12 cellular contexts compared by ENCODE assay signal in genomic region chr5:80187691-80188090, GRCh38.
DNase-seq lines count a peak whose midpoint lies in the region; ATAC-seq and TF ChIP-seq lines count a peak whose summit lies in the region.
"Had no signal": no experiment of that assay in that cellular context is flagged by ENCODE, and none has a peak within 500 bp of the region (broad histone marks: within the 10 kb centered on the region; RNA-seq: fewer than 3 reads in every experiment).

No MANE protein-coding gene starts in this region.

- 81 to 84% methylated on average over 6 of the region's 6 CpGs for WGBS in thyroid gland, 2 donors

- H3K4me3 Mint-ChIP-seq in activated T-cell treated with anti-CD3 and anti-CD28 coated beads, Interleukin-2, amount 50 U/mL, for 72 hours = peak overlapping the region; percentile 67 to 74

- H3K4me3 ChIP-seq in PC-9 (peak overlapping the region; percentile 16; the same call in 1 of the 2 replicates), thyroid gland (replicated peaks in 1 of 3) (no peak overlapping the region)
- H3K4me3 ChIP-seq: skin epidermis had no signal

- POLR2A ChIA-PET in PC-9 (lab: Charles Lee; ENCODE audit: unreplicated experiment) = interaction anchor here (0.6 kb wide), 1 partner anchor 68 kb away, joined by 5 read pairs; the partner anchor contains the start of gene SERINC5

- H3K4me1 Mint-ChIP-seq in activated T-cell treated with anti-CD3 and anti-CD28 coated beads, Interleukin-2, amount 50 U/mL, for 72 hours (ENCODE audit: low read depth) = peaks cover 100% of the 10 kb centered on the region

- ATAC-seq in activated T-cell treated with anti-CD3 and anti-CD28 coated beads, Interleukin-2, amount 50 U/mL, for 72 hours (replicated peaks in 1 of 2) = no peak
- ATAC-seq in esophagus mucosa = peak; percentile 58
- ATAC-seq: foreskin keratinocyte had no signal

- peak overlapping the region; percentile 68 for H3K4me2 ChIP-seq in PC-9

- H3K36me3 Mint-ChIP-seq in activated T-cell treated with anti-CD3 and anti-CD28 coated beads, Interleukin-2, amount 50 U/mL, for 72 hours (ENCODE audit: insufficient read depth in 2 of 2) = no peaks in the 10 kb centered on the region

- TF ChIP-seq CTCF in PC-9 (conservative IDR thresholded peaks at IDR 0.05) = no peak
- no peak for TF ChIP-seq CTCF in thyroid gland (IDR thresholded peaks at IDR 0.05)
- no peak for TF ChIP-seq CTCF in GM13977 (IDR thresholded peaks at IDR 0.05; ENCODE audit: extremely low read depth, insufficient read depth, missing control alignments)

- H4K20me1 ChIP-seq in PC-9 (ENCODE audit: insufficient read depth) = no peaks in the 10 kb centered on the region

- no peaks in the 10 kb centered on the region for H3K27me3 Mint-ChIP-seq in activated T-cell treated with anti-CD3 and anti-CD28 coated beads, Interleukin-2, amount 50 U/mL, for 72 hours (ENCODE audit: low read depth)

- peaks cover 83% of the 10 kb centered on the region for H3K79me2 ChIP-seq in PC-9 (ENCODE audit: low read depth)

- in situ Hi-C loops in GM13977 (cut with MboI; ENCODE audit: low pct_unique_long_range_greater_than_20kb, low sequenced_read_pairs, unreplicated experiment) = no loop called here

- peak overlapping the region; percentile 99 for H3K27ac ChIP-seq in PC-9
- peak overlapping the region; percentile 86 to 92 (median 88) for H3K27ac ChIP-seq in thyroid gland
- H3K27ac ChIP-seq: foreskin keratinocyte had no signal

- no peak overlapping the region for H2AFZ ChIP-seq in PC-9

- no peaks in the 10 kb centered on the region for H3K36me3 ChIP-seq in PC-9 (ENCODE audit: low read depth)
- H3K36me3 ChIP-seq in thyroid gland = no peaks in the 10 kb centered on the region

- peak overlapping the region; percentile 94 for H3K27ac Mint-ChIP-seq in activated T-cell treated with anti-CD3 and anti-CD28 coated beads, Interleukin-2, amount 50 U/mL, for 72 hours

- CTCF ChIA-PET in PC-9 (lab: Charles Lee) = no interaction called here

- H3K9me3 Mint-ChIP-seq in activated T-cell treated with anti-CD3 and anti-CD28 coated beads, Interleukin-2, amount 50 U/mL, for 72 hours = no peaks in the 10 kb centered on the region

- H3K4me1 ChIP-seq in PC-9 (replicated peaks; ENCODE audit: insufficient read depth) (peaks cover 69% of the 10 kb centered on the region), thyroid gland (peaks cover 48 to 64% of the 10 kb centered on the region in 2 donors)

- no peak for DNase-seq in activated T-cell treated with anti-CD3 and anti-CD28 coated beads, Interleukin-2, amount 50 U/mL, for 72 hours
- no peak for DNase-seq in activated T-cell treated with anti-CD3 and anti-CD28 coated beads for 4 hours
- no peak for DNase-seq in PC-9
- no peak for DNase-seq in thyroid gland
- no peak for DNase-seq in NCI-H128 (lab: John Stamatoyannopoulos, UW; ENCODE audit: unreplicated experiment)
- DNase-seq in islet precursor cell = no peak
- no peak for DNase-seq in GM13977 (ENCODE audit: low spot score)
- DNase-seq: amniotic stem cell, foreskin keratinocyte, NCI-H1092 had no signal

- no peaks in the 10 kb centered on the region for H3K9me2 ChIP-seq in PC-9 (ENCODE audit: insufficient read depth)

- no peak for TF ChIP-seq POLR2A in thyroid gland (IDR thresholded peaks at IDR 0.05)

- peaks cover 71% of the 10 kb centered on the region for H3F3A ChIP-seq in PC-9 (ENCODE audit: insufficient read depth, low read depth)

- H3K9me3 ChIP-seq in PC-9 (ENCODE audit: insufficient read depth, low read depth) (no peaks in the 10 kb centered on the region), thyroid gland (no peaks in the 10 kb centered on the region)

- no peaks in the 10 kb centered on the region for H3K27me3 ChIP-seq in PC-9 (ENCODE audit: insufficient read depth, low read depth)
- H3K27me3 ChIP-seq in thyroid gland = no peaks in the 10 kb centered on the region
- H3K27me3 ChIP-seq: foreskin keratinocyte had no signal

- BruUV-seq in PC-9 (replicated peaks; lab: Mats Ljungman, UMichigan) = no TSS peak

- intact Hi-C loops in PC-9 (cut with micrococcal nuclease; ENCODE audit: unreplicated experiment) (loop anchor here (2.0 kb wide), 1 partner anchor 27 kb away; no protein-coding TSS in a partner anchor), thyroid gland (cut with DNase I) (no loop called here)
